Comparison of ENCODE assay signal across 10 cellular contexts in the genomic region with DNA sequence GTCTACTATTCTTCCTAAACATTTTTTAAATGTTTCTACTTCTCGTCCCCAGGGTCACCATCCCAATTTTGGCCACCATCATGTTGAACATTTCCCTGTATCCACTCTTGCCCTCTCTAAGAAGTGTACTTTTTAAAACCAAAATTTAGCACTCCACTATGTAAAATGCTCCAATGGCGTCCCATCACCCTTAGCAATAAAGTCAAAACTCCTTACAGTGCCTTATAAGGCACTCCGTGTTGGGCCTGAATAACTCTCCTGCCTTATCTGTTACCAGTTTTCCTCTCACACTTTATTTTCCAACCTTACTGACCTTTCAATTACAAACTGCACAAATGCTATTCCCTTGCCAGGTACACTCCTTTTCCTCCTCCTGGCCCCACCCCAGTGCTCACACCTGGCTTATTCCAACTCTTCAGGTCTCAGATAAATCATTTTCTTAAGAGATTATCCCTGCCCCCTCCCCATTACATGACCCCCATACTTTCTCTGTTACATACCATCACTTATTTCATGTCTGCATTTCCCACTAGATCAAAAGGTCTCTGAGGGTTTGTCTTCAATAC. TPM values are rescaled to one million over a fixed set of nuclear protein-coding genes. Genes with fewer than 3 reads are reported as not detected.
DNase-seq lines count a peak whose midpoint lies in the region; ATAC-seq, FAIRE-seq and TF ChIP-seq lines count a peak whose summit lies in the region.
"Had no signal": no experiment of that assay in that cellular context is flagged by ENCODE, and none has a peak within 500 bp of the region (broad histone marks: within the 10 kb centered on the region; RNA-seq: fewer than 3 reads in every experiment).

No MANE protein-coding gene starts in this region.

- H3K27me3 Mint-ChIP-seq in CD4-positive, CD25-positive, alpha-beta regulatory T cell = no peaks in the 10 kb centered on the region

- peak overlapping the region; percentile 95 for H3K4me3 ChIP-seq in CD4-positive, CD25-positive, alpha-beta regulatory T cell (ENCODE audit: low read depth, low read length)
- H3K4me3 ChIP-seq in MG63 = peak overlapping the region; percentile 83
- peak overlapping the region; percentile 81 to 99 for H3K4me3 ChIP-seq in duodenal mucosa (ENCODE audit: low read depth in 1 of 2, low read length in 2 of 2)
- H3K4me3 ChIP-seq in neuron (ENCODE audit: low read length) = peak overlapping the region; percentile 83

- no peak overlapping the region for H2AFZ ChIP-seq in neuron (ENCODE audit: low read depth, low read length)

- H3K27ac ChIP-seq in CD4-positive, CD25-positive, alpha-beta regulatory T cell (ENCODE audit: insufficient read depth, low read length, poor library complexity, severe bottlenecking) = no peak overlapping the region
- H3K27ac ChIP-seq in duodenal mucosa (ENCODE audit: low read depth, low read length) = no peak overlapping the region

- H3K9ac ChIP-seq in duodenal mucosa (ENCODE audit: low read depth in 1 of 2, low read length in 2 of 2) = peak overlapping the region; percentile 91 to 98

- H3K4me1 ChIP-seq in CD4-positive, CD25-positive, alpha-beta regulatory T cell (ENCODE audit: control insufficient read depth, insufficient read depth, low read length, poor library complexity, severe bottlenecking) = peaks cover 23% of the 10 kb centered on the region
- peaks cover 10 to 16% of the 10 kb centered on the region in 2 donors for H3K4me1 ChIP-seq in duodenal mucosa (ENCODE audit: control insufficient read depth in 1 of 2, insufficient read depth in 2 of 2, low read length in 2 of 2)
- peaks cover 13% of the 10 kb centered on the region for H3K4me1 ChIP-seq in neuron (ENCODE audit: insufficient read depth, low read length)

- no peaks in the 10 kb centered on the region for H3K9me3 Mint-ChIP-seq in CD4-positive, CD25-positive, alpha-beta regulatory T cell

- DNase-seq in CD4-positive, CD25-positive, alpha-beta regulatory T cell = no peak
- no peak for DNase-seq in MG63
- no peak for DNase-seq in GM12891 (ENCODE audit: insufficient read length, low spot score)
- DNase-seq in KG1 (lab: John Stamatoyannopoulos, UW) = no peak
- DNase-seq in sciatic nerve (ENCODE audit: low spot score) = no peak
- DNase-seq: NCI-H748 treated with DMSO at 0.1 percent for 48 hours had no signal

- no peak for TF ChIP-seq POLR2A in GM12891 (IDR thresholded peaks at IDR 0.05; ENCODE audit: low read depth, low read length)

- H3K4me3 Mint-ChIP-seq in CD4-positive, CD25-positive, alpha-beta regulatory T cell = peak overlapping the region; percentile 90 to 93 (median 91)

- intact Hi-C loops in sciatic nerve (cut with DNase I) = no loop called here

- no peak for ATAC-seq in CD4-positive, CD25-positive, alpha-beta regulatory T cell (ENCODE audit: low read depth in 2 of 2)
- ATAC-seq in GM18520 (IDR thresholded peaks at IDR 0.05; ENCODE audit: unreplicated experiment) = no peak
- no peak for ATAC-seq in sciatic nerve

- no peak for FAIRE-seq in GM12891 (lab: Jason Lieb, UNC)
- FAIRE-seq: endometrium had no signal

- peak overlapping the region; percentile 33 to 81 (median 70) for H3K27ac Mint-ChIP-seq in CD4-positive, CD25-positive, alpha-beta regulatory T cell

- peaks cover 22 to 56% (median 46%) of the 10 kb centered on the region in 4 donors for H3K4me1 Mint-ChIP-seq in CD4-positive, CD25-positive, alpha-beta regulatory T cell

- peaks cover 7% of the 10 kb centered on the region for H3K36me3 ChIP-seq in CD4-positive, CD25-positive, alpha-beta regulatory T cell (ENCODE audit: control insufficient read depth, insufficient read depth, low read length)
- H3K36me3 ChIP-seq in MG63 (no peaks in the 10 kb centered on the region; the same call in 1 of the 2 replicates), duodenal mucosa (ENCODE audit: control insufficient read depth in 1 of 2, insufficient read depth in 2 of 2, low read length in 2 of 2) (peaks cover 4 to 6% of the 10 kb centered on the region in 2 donors), neuron (ENCODE audit: insufficient read depth, low read length) (peaks cover 7% of the 10 kb centered on the region)

- no peaks in the 10 kb centered on the region for H3K9me3 ChIP-seq in CD4-positive, CD25-positive, alpha-beta regulatory T cell (ENCODE audit: control insufficient read depth in 2 of 2, low read length in 2 of 2)
- H3K9me3 ChIP-seq in MG63 (no peaks in the 10 kb centered on the region), duodenal mucosa (ENCODE audit: control insufficient read depth in 1 of 2, low read length in 2 of 2) (no peaks in the 10 kb centered on the region), neuron (ENCODE audit: low read length) (no peaks in the 10 kb centered on the region)

- H3K36me3 Mint-ChIP-seq in CD4-positive, CD25-positive, alpha-beta regulatory T cell = peaks cover 19% of the 10 kb centered on the region

- H3K27me3 ChIP-seq in CD4-positive, CD25-positive, alpha-beta regulatory T cell (ENCODE audit: control insufficient read depth, insufficient read depth, low read length) = no peaks in the 10 kb centered on the region
- H3K27me3 ChIP-seq in MG63 (no peaks in the 10 kb centered on the region), duodenal mucosa (ENCODE audit: control insufficient read depth in 1 of 2, insufficient read depth in 2 of 2, low read length in 2 of 2) (no peaks in the 10 kb centered on the region), neuron (ENCODE audit: insufficient read depth, low read length) (no peaks in the 10 kb centered on the region)

TF ChIP-seq in GM12891, 5 proteins besides CTCF, POLR2A, EP300 and RAD21:
- no peak for TF ChIP-seq SPI1 (IDR thresholded peaks at IDR 0.05; ENCODE audit: low read depth, low read length)
- TF ChIP-seq TAF1 (IDR thresholded peaks at IDR 0.05; ENCODE audit: low read depth, low read length) = no peak
- TF ChIP-seq POLR2AphosphoS5 (IDR thresholded peaks at IDR 0.05; ENCODE audit: low read depth, low read length) = no peak
- TF ChIP-seq POU2F2 (IDR thresholded peaks at IDR 0.05; ENCODE audit: low read depth, low read length) = no peak
- no peak for TF ChIP-seq PAX5 (IDR thresholded peaks at IDR 0.05; ENCODE audit: insufficient read depth, low read length, severe bottlenecking)
TF ChIP-seq in GM12891: peak in this region for 0.

RNA-seq across cellular contexts. Expression of a gene that starts 1.3 kb away (rescaled TPM):
- 13.1 TPM for total RNA-seq in CD4-positive, CD25-positive, alpha-beta regulatory T cell
- 1 to 10 TPM; 4.0 to 8.4 (median 7.2) TPM for polyA plus RNA-seq in CD4-positive, CD25-positive, alpha-beta regulatory T cell
- 3.1 and 4.2 TPM in 2 replicates for total RNA-seq in MG63 (2014; rRNA removed; shearing (Covaris generic); ENCODE audit: low replicate concordance)
- 9.6 TPM for polyA plus RNA-seq in GM12891 (2012; ENCODE audit: low read depth, missing spikeins)
- 37.0 TPM for total RNA-seq in sciatic nerve
